ENCODE assay signal across 16 cellular contexts in the genomic region with DNA sequence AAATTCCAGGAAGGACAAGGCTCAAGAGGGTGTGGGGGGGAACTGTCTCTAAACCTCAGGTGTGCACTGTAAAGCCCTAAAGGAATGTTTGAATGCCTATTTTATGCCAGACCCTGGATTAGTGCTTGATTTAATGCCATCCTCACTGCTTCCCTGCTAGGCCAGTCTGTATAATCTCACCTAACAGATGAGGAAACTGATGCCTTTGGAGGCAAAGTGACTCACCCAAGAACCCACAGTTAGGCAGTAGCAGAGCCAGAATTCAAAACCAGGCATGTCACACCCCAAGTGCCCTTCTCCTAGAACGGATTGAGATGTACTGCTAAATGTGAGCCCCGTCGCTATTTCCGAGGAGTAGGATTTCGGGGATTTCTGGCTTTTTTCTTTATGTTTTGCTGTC. TPM values are rescaled to one million over a fixed set of nuclear protein-coding genes. Genes with fewer than 3 reads are reported as not detected.
A peak's percentile ranks its signal among the peaks of the same experiment; 100 is the strongest.
DNase-seq lines count a peak whose midpoint lies in the region; ATAC-seq, FAIRE-seq and TF ChIP-seq lines count a peak whose summit lies in the region.
"Had no signal": no experiment of that assay in that cellular context is flagged by ENCODE, and none has a peak within 500 bp of the region (broad histone marks: within the 10 kb centered on the region; RNA-seq: fewer than 3 reads in every experiment).

No MANE protein-coding gene starts in this region.

- H4K20me1 ChIP-seq in mammary epithelial cell (ENCODE audit: insufficient read depth, low read length) (no peaks in the 10 kb centered on the region), PC-3 (ENCODE audit: low read length) (no peaks in the 10 kb centered on the region)

- BruUV-seq in mammary epithelial cell (replicated peaks; lab: Mats Ljungman, UMichigan) = no TSS peak
- no TSS peak for BruUV-seq in PC-3 (replicated peaks; lab: Mats Ljungman, UMichigan)

- H3K79me2 ChIP-seq in mammary epithelial cell (ENCODE audit: insufficient read depth, low read length) = no peaks in the 10 kb centered on the region
- H3K79me2 ChIP-seq in PC-3 (ENCODE audit: low read length) = 0 out of 2 replicates have a peak, but pooled peaks cover under 1% of the 10 kb centered on the region

- intact Hi-C loops in mammary epithelial cell (cut with micrococcal nuclease) = no loop called here
- intact Hi-C loops in breast epithelium (cut with DNase I; ENCODE audit: low total_unique reads) = no loop called here
- intact Hi-C loops in PC-3 (cut with micrococcal nuclease) = no loop called here
- intact Hi-C loops in dorsolateral prefrontal cortex (cut with DNase I) = no loop called here

- no peaks in the 10 kb centered on the region for H3K9me3 ChIP-seq in mammary epithelial cell (replicated peaks; ENCODE audit: insufficient read depth, low read length)
- no peaks in the 10 kb centered on the region for H3K9me3 ChIP-seq in breast epithelium
- H3K9me3 ChIP-seq in PC-3 (ENCODE audit: low read length) = no peaks in the 10 kb centered on the region
- H3K9me3 ChIP-seq: BLaER1 treated with 17β-estradiol and CSF1 and Interleukin-3, amounts not matched to agents 10 nM and 100 nM had no signal

- DNase-seq in mammary epithelial cell (peak; percentile 30), breast epithelium (ENCODE audit: low spot score in 2 of 2) (no peak), PC-3 (no peak), bronchial epithelial cell (ENCODE audit: low read depth) (peak; percentile 33), ecto neural progenitor cell (ENCODE audit: low spot score) (no peak), dorsolateral prefrontal cortex (no peak)
- no peak for DNase-seq in activated CD8-positive, alpha-beta memory T cell treated with anti-CD3 and anti-CD28 coated beads, Interleukin-2, amount 50 U/mL, for 48 hours
- DNase-seq: 8988T; Calu3; CD8-positive, alpha-beta T cell; DMS79 treated with DMSO at 0.1 percent for 48 hours; H9 had no signal

- dilution Hi-C loops in mammary epithelial cell (cut with HindIII; ENCODE audit: low sequenced_read_pairs) = no loop called here

- H3K9ac ChIP-seq in mammary epithelial cell (ENCODE audit: insufficient read depth, low read length) (no peak overlapping the region), PC-3 (ENCODE audit: low read length) (no peak overlapping the region)
- H3K9ac ChIP-seq: BLaER1 treated with 17β-estradiol and CSF1 and Interleukin-3, amounts not matched to agents 10 nM and 100 nM had no signal

- no peak for TF ChIP-seq CTCF in mammary epithelial cell (conservative IDR thresholded peaks at IDR 0.05 in 1 of 2, IDR thresholded peaks at IDR 0.05 in 1 of 2; ENCODE audit: extremely low read depth in 1 of 2, insufficient read depth in 1 of 2, low read depth in 1 of 2, low read length in 2 of 2)
- TF ChIP-seq CTCF in breast epithelium (IDR thresholded peaks at IDR 0.05) = no peak
- TF ChIP-seq CTCF in PC-3 (conservative IDR thresholded peaks at IDR 0.05; ENCODE audit: low read depth, low read length) = no peak
- no peak for TF ChIP-seq CTCF in bronchial epithelial cell (IDR thresholded peaks at IDR 0.05; ENCODE audit: insufficient read depth, low read length, severe bottlenecking)
- no peak for TF ChIP-seq CTCF in dorsolateral prefrontal cortex (IDR thresholded peaks at IDR 0.05 in 54 of 56, conservative IDR thresholded peaks at IDR 0.05 in 2 of 56; ENCODE audit: low read depth in 1 of 56, partially characterized antibody in 56 of 56)

- no peak overlapping the region for H3K4me3 ChIP-seq in mammary epithelial cell (replicated peaks in 1 of 3; ENCODE audit: insufficient read depth in 1 of 3, low read depth in 2 of 3, low read length in 3 of 3)
- H3K4me3 ChIP-seq in breast epithelium = no peak overlapping the region
- H3K4me3 ChIP-seq in PC-3 (ENCODE audit: low read length) = no peak overlapping the region
- H3K4me3 ChIP-seq in bronchial epithelial cell (ENCODE audit: low read depth, low read length) = no peak overlapping the region
- H3K4me3 ChIP-seq in dorsolateral prefrontal cortex = no peak overlapping the region
- H3K4me3 ChIP-seq: BLaER1 treated with 17β-estradiol and CSF1 and Interleukin-3, amounts not matched to agents 10 nM and 100 nM had no signal

- no peak for TF ChIP-seq POLR2A in breast epithelium (IDR thresholded peaks at IDR 0.05)

- ATAC-seq in PC-3 = peak; percentile 49; the same call in 1 of the 2 replicates
- ATAC-seq: CD8-positive, alpha-beta T cell had no signal

- in situ Hi-C loops in mammary epithelial cell (cut with MboI; ENCODE audit: low sequenced_read_pairs in 2 of 2) = no loop called here

- no peak for FAIRE-seq in bronchial epithelial cell (lab: Jason Lieb, UNC)
- FAIRE-seq: GM12891, H1 had no signal

- H3K4me1 ChIP-seq in mammary epithelial cell (ENCODE audit: insufficient read depth, low read length) = no peaks in the 10 kb centered on the region
- H3K4me1 ChIP-seq in breast epithelium = no peaks in the 10 kb centered on the region
- no peaks in the 10 kb centered on the region for H3K4me1 ChIP-seq in PC-3 (ENCODE audit: insufficient read depth, low read length)

- 100% methylated on average over 5 of the region's 5 CpGs for WGBS in mammary epithelial cell (ENCODE audit: low coverage, missing lambda C conversion rate)

- H3K27me3 ChIP-seq in mammary epithelial cell (ENCODE audit: insufficient read depth, low read length) = no peaks in the 10 kb centered on the region
- no peaks in the 10 kb centered on the region for H3K27me3 ChIP-seq in breast epithelium
- no peaks in the 10 kb centered on the region for H3K27me3 ChIP-seq in PC-3 (ENCODE audit: low read length)
- no peaks in the 10 kb centered on the region for H3K27me3 ChIP-seq in bronchial epithelial cell (ENCODE audit: control insufficient read depth, insufficient read depth, low read length)
- H3K27me3 ChIP-seq in dorsolateral prefrontal cortex = no peaks in the 10 kb centered on the region
- H3K27me3 ChIP-seq: BLaER1 treated with 17β-estradiol and CSF1 and Interleukin-3, amounts not matched to agents 10 nM and 100 nM had no signal

- POLR2A ChIA-PET in PC-3 (lab: Charles Lee; ENCODE audit: unreplicated experiment) = no interaction called here

- no peaks in the 10 kb centered on the region for H3K9me2 ChIP-seq in PC-3 (replicated peaks; ENCODE audit: low read length)

- H3K4me2 ChIP-seq in mammary epithelial cell (ENCODE audit: insufficient read depth, low read depth, low read length) (no peak overlapping the region), PC-3 (ENCODE audit: low read length) (no peak overlapping the region)
- H3K4me2 ChIP-seq: BLaER1 treated with 17β-estradiol and CSF1 and Interleukin-3, amounts not matched to agents 10 nM and 100 nM had no signal

- H3K36me3 ChIP-seq in mammary epithelial cell (ENCODE audit: insufficient read depth, low read length) (no peaks in the 10 kb centered on the region), breast epithelium (no peaks in the 10 kb centered on the region), PC-3 (ENCODE audit: low read depth, low read length) (peaks cover 10% of the 10 kb centered on the region), bronchial epithelial cell (ENCODE audit: control insufficient read depth, insufficient read depth, low read length) (peaks cover 9% of the 10 kb centered on the region)

- no peak overlapping the region for H2AFZ ChIP-seq in mammary epithelial cell (ENCODE audit: low read depth, low read length)
- H2AFZ ChIP-seq in PC-3 (ENCODE audit: low read length) = no peak overlapping the region

- CTCF ChIA-PET in mammary epithelial cell (lab: Charles Lee; ENCODE audit: low non-redundant PET) (no interaction called here), PC-3 (lab: Charles Lee) (no interaction called here)

- H3F3A ChIP-seq in PC-3 (ENCODE audit: low read length, unreplicated experiment) = no peaks in the 10 kb centered on the region

- H3K27ac ChIP-seq in mammary epithelial cell (ENCODE audit: insufficient read depth, low read depth, low read length) (no peak overlapping the region), breast epithelium (no peak overlapping the region), PC-3 (ENCODE audit: low read length) (no peak overlapping the region), dorsolateral prefrontal cortex (no peak overlapping the region)
- H3K27ac ChIP-seq: BLaER1 treated with 17β-estradiol and CSF1 and Interleukin-3, amounts not matched to agents 10 nM and 100 nM had no signal

RNA-seq across cellular contexts. Expression of a gene that starts 7.8 kb away (rescaled TPM):
- total RNA-seq in mammary epithelial cell = 1 to 10 TPM in 1 of 2 donors, under 1 TPM in 1; 0.50 to 2.3 TPM
- 2.4 TPM for polyA plus RNA-seq in mammary epithelial cell
- polyA minus RNA-seq in mammary epithelial cell = not detected
- 10 to 100 TPM; 25.2 to 58.7 (median 40.0) TPM for total RNA-seq in breast epithelium
- total RNA-seq in PC-3 (2014; rRNA removed) = 36.6 and 53.2 TPM in 2 replicates
- total RNA-seq in bronchial epithelial cell = 18.2 and 36.4 TPM in 2 replicates
- total RNA-seq in dorsolateral prefrontal cortex = 10 to 100 TPM; 23.2 to 90.8 (median 62.7) TPM
- total RNA-seq: CD8-positive, alpha-beta T cell; G401 had no signal

RNA-seq across cellular contexts. Expression of a gene that starts 12.2 kb away (rescaled TPM):
- total RNA-seq in mammary epithelial cell (10 to 100 TPM; 17.5 to 19.2 TPM), breast epithelium (10 to 100 TPM; 21.3 to 33.4 (median 23.3) TPM), PC-3 (2014; rRNA removed) (38.7 and 47.3 TPM in 2 replicates), bronchial epithelial cell (21.6 and 26.5 TPM in 2 replicates), dorsolateral prefrontal cortex (10 to 100 TPM; 18.6 to 54.6 (median 30.3) TPM)
- 18.0 TPM for polyA plus RNA-seq in mammary epithelial cell
- polyA minus RNA-seq in mammary epithelial cell = 14.3 TPM

RNA-seq across cellular contexts. Expression of a gene that starts 30.4 kb away (rescaled TPM):
- 10 to 100 TPM; 57.5 to 75.5 TPM for total RNA-seq in mammary epithelial cell
- 47.0 TPM for polyA plus RNA-seq in mammary epithelial cell
- 54.3 TPM for polyA minus RNA-seq in mammary epithelial cell
- 10 to 100 TPM; 66.1 to 73.4 (median 70.1) TPM for total RNA-seq in breast epithelium
- 85.4 and 85.9 TPM in 2 replicates for total RNA-seq in PC-3 (2014; rRNA removed)
- total RNA-seq in bronchial epithelial cell = 46.9 and 78.5 TPM in 2 replicates
- 10 to 100 TPM; 38.3 to 82.0 (median 54.2) TPM for total RNA-seq in dorsolateral prefrontal cortex

RNA-seq across cellular contexts. Expression of a gene that starts 30.4 kb away (rescaled TPM):
- 10 to 100 TPM; 16.5 to 21.2 TPM for total RNA-seq in mammary epithelial cell
- 8.4 TPM for polyA plus RNA-seq in mammary epithelial cell
- polyA minus RNA-seq in mammary epithelial cell = 24.1 TPM
- total RNA-seq in breast epithelium = 10 to 100 TPM; 14.7 to 19.7 (median 19.3) TPM
- total RNA-seq in PC-3 (2014; rRNA removed) = 27.0 and 29.8 TPM in 2 replicates
- total RNA-seq in bronchial epithelial cell = 14.0 and 14.7 TPM in 2 replicates
- total RNA-seq in dorsolateral prefrontal cortex = 10 to 100 TPM; 10.7 to 25.9 (median 16.3) TPM

RNA-seq across cellular contexts. Expression of a gene that starts 31.0 kb away (rescaled TPM):
- total RNA-seq in mammary epithelial cell (100 to 1,000 TPM; 135 to 202 TPM), breast epithelium (100 to 1,000 TPM; 116 to 163 (median 117) TPM), PC-3 (2014; rRNA removed) (131 and 223 TPM in 2 replicates), bronchial epithelial cell (192 and 204 TPM in 2 replicates), dorsolateral prefrontal cortex (100 to 1,000 TPM in 92 of 120 experiments, 10 to 100 TPM in 28; 82.2 to 149 (median 112) TPM)
- 267 TPM for polyA plus RNA-seq in mammary epithelial cell
- polyA minus RNA-seq in mammary epithelial cell = 174 TPM

Comparison
In these comparisons a context has a peak if more than half of its experiments do, and no peak if none do; other contexts are left out.
1. DNase-seq: peak in mammary epithelial cell (single experiment) and bronchial epithelial cell (single experiment); none in breast epithelium (0 of 2), PC-3 (single experiment), activated CD8-positive, alpha-beta memory T cell treated with anti-CD3 and anti-CD28 coated beads, Interleukin-2, amount 50 U/mL, for 48 hours (single experiment), ecto neural progenitor cell (single experiment) and dorsolateral prefrontal cortex (0 of 10).